8 cellular contexts compared by ENCODE assay signal in genomic region chr1:234971586-234972297, GRCh38.
DNase-seq lines count a peak whose midpoint lies in the region; ATAC-seq and TF ChIP-seq lines count a peak whose summit lies in the region.

No MANE protein-coding gene starts in this region.

- no peak overlapping the region for H2BK15ac ChIP-seq in neuronal stem cell (ENCODE audit: low read length)

- peak overlapping the region; percentile 14 to 94 (median 87) for H3K27ac Mint-ChIP-seq in CD4-positive, alpha-beta memory T cell
- H3K27ac Mint-ChIP-seq in central memory CD8-positive, alpha-beta T cell (ENCODE audit: low read depth), result peak overlapping the region; percentile 56

- H3K4me3 Mint-ChIP-seq in CD4-positive, alpha-beta memory T cell, result peak overlapping the region in 7 of 8 donors; percentile 19 to 60 (median 51)
- H3K4me3 Mint-ChIP-seq in central memory CD8-positive, alpha-beta T cell, result peak overlapping the region; percentile 60

- H3K9me3 ChIP-seq in CD4-positive, alpha-beta memory T cell (ENCODE audit: control insufficient read depth in 1 of 2, low read length in 2 of 2), result no peaks in the 10 kb centered on the region
- H3K9me3 ChIP-seq in neuronal stem cell (replicated peaks in 1 of 2; ENCODE audit: control insufficient read depth in 2 of 2, insufficient read depth in 1 of 2, low read depth in 1 of 2, low read length in 2 of 2), result no peaks in the 10 kb centered on the region
- H3K9me3 ChIP-seq in A673 (ENCODE audit: low read depth, low read length, poor library complexity, severe bottlenecking), result no peaks in the 10 kb centered on the region

- intact Hi-C loops in CD4-positive, alpha-beta memory T cell (cut with micrococcal nuclease), result no loop called here
- intact Hi-C loops in A673 (cut with micrococcal nuclease; ENCODE audit: unreplicated experiment), result no loop called here

- H3K36me3 ChIP-seq in CD4-positive, alpha-beta memory T cell (ENCODE audit: insufficient read depth, low read length), result no peaks in the 10 kb centered on the region
- H3K36me3 ChIP-seq in neuronal stem cell (replicated peaks in 1 of 2; ENCODE audit: control insufficient read depth in 2 of 2, insufficient read depth in 2 of 2, low read length in 2 of 2) (no peaks in the 10 kb centered on the region), A673 (ENCODE audit: insufficient read depth, low read length, poor library complexity, severe bottlenecking) (no peaks in the 10 kb centered on the region)

- H3K36me3 Mint-ChIP-seq in CD4-positive, alpha-beta memory T cell, result no peaks in the 10 kb centered on the region
- H3K36me3 Mint-ChIP-seq in central memory CD8-positive, alpha-beta T cell (ENCODE audit: insufficient read depth), result peaks cover 7% of the 10 kb centered on the region

- H2AFZ ChIP-seq in neuronal stem cell (ENCODE audit: low read length), result no peak overlapping the region

- H3K27me3 Mint-ChIP-seq in CD4-positive, alpha-beta memory T cell, result no peaks in the 10 kb centered on the region
- peaks cover 8% of the 10 kb centered on the region for H3K27me3 Mint-ChIP-seq in central memory CD8-positive, alpha-beta T cell

- peaks cover 57% of the 10 kb centered on the region for H3K4me1 ChIP-seq in CD4-positive, alpha-beta memory T cell (ENCODE audit: insufficient read depth, low read length)
- peaks cover 29 to 34% of the 10 kb centered on the region in 2 donors for H3K4me1 ChIP-seq in neuronal stem cell (ENCODE audit: control insufficient read depth in 2 of 2, insufficient read depth in 1 of 2, low read depth in 1 of 2, low read length in 2 of 2)
- H3K4me1 ChIP-seq in A673 (ENCODE audit: insufficient read depth, low read length, poor library complexity, severe bottlenecking), result peaks cover 9% of the 10 kb centered on the region

- H3K4me3 ChIP-seq in CD4-positive, alpha-beta memory T cell (ENCODE audit: low read length in 2 of 2), result peak overlapping the region in 1 of 2 donors; percentile 6
- no peak overlapping the region for H3K4me3 ChIP-seq in neuronal stem cell (ENCODE audit: low read length in 2 of 2)
- H3K4me3 ChIP-seq in A673 (ENCODE audit: low read depth, low read length, poor library complexity, severe bottlenecking), result no peak overlapping the region

- no peak overlapping the region for H2BK12ac ChIP-seq in neuronal stem cell (ENCODE audit: low read length)

- no peak overlapping the region for H3K18ac ChIP-seq in neuronal stem cell (ENCODE audit: low read length)

- no peak overlapping the region for H4K8ac ChIP-seq in neuronal stem cell (ENCODE audit: low read depth, low read length)

- no peak overlapping the region for H3K23ac ChIP-seq in neuronal stem cell (ENCODE audit: low read depth, low read length, poor library complexity)

- H2BK120ac ChIP-seq in neuronal stem cell (ENCODE audit: low read depth, low read length), result no peak overlapping the region

- no peak overlapping the region for H3K4me2 ChIP-seq in neuronal stem cell (ENCODE audit: insufficient read depth, low read length, poor library complexity, severe bottlenecking)

- no peak overlapping the region for H3K4ac ChIP-seq in neuronal stem cell (ENCODE audit: low read length)

- H2AK5ac ChIP-seq in neuronal stem cell (ENCODE audit: low read depth, low read length), result no peak overlapping the region

- ATAC-seq in HG03135 (IDR thresholded peaks at IDR 0.05; ENCODE audit: unreplicated experiment), result peak; percentile 31
- peak; percentile 47 for ATAC-seq in central memory CD8-positive, alpha-beta T cell (replicated peaks; ENCODE audit: extremely low read depth, poor library complexity, severe bottlenecking)

- no peaks in the 10 kb centered on the region for H3K9me3 Mint-ChIP-seq in CD4-positive, alpha-beta memory T cell
- no peaks in the 10 kb centered on the region for H3K9me3 Mint-ChIP-seq in central memory CD8-positive, alpha-beta T cell

- BruUV-seq in A673 (replicated peaks; lab: Mats Ljungman, UMichigan), result no TSS peak

- CTCF ChIA-PET in CD4-positive, alpha-beta memory T cell (lab: Charles Lee; ENCODE audit: partially characterized antibody), result interaction anchor here (1.1 to 1.7 kb wide), 2 partner anchors 9 to 17 kb away, joined by 3 read pairs; no protein-coding TSS in a partner anchor
- CTCF ChIA-PET in A673 (lab: Charles Lee), result no interaction called here

- DNase-seq in CD4-positive, alpha-beta memory T cell, result peak in 1 of 5 donors; percentile 18
- DNase-seq in central memory CD8-positive, alpha-beta T cell (ENCODE audit: low spot score in 2 of 2), result no peak
- DNase-seq in neuronal stem cell (ENCODE audit: low spot score) (no peak), A673 (ENCODE audit: low spot score) (no peak), anterior cingulate cortex (lab: John Stamatoyannopoulos, UW) (no peak), HPDE6-E6E7 (ENCODE audit: extremely low spot score) (no peak)
- DNase-seq in stimulated activated CD4-positive, alpha-beta T cell treated with anti-CD3 and anti-CD28 coated beads, Interleukin-2, amount 100 ng/mL, for 48 hours, result no peak

- H3K14ac ChIP-seq in neuronal stem cell (ENCODE audit: low read length), result no peak overlapping the region

- no peaks in the 10 kb centered on the region for H3K79me1 ChIP-seq in neuronal stem cell (ENCODE audit: low read depth, low read length)

- peaks cover 24 to 70% (median 44%) of the 10 kb centered on the region in 4 donors for H3K4me1 Mint-ChIP-seq in CD4-positive, alpha-beta memory T cell
- peaks cover 37% of the 10 kb centered on the region for H3K4me1 Mint-ChIP-seq in central memory CD8-positive, alpha-beta T cell

- WGBS in neuronal stem cell (ENCODE audit: extremely low coverage in 2 of 2, insufficient read length in 2 of 2, insufficient replicate concordance in 1 of 2), 2 donors, result no CpG with 5 or more reads among the region's 9 CpGs

- H4K91ac ChIP-seq in neuronal stem cell (ENCODE audit: low read depth, low read length, poor library complexity), result no peak overlapping the region

- H3K9ac ChIP-seq in neuronal stem cell (ENCODE audit: low read depth, low read length, poor library complexity), result no peak overlapping the region

- TF ChIP-seq CTCF in A673 (conservative IDR thresholded peaks at IDR 0.05; ENCODE audit: low read depth, low read length), result no peak

- H2BK5ac ChIP-seq in neuronal stem cell (ENCODE audit: low read length), result no peak overlapping the region

- H3K27ac ChIP-seq in CD4-positive, alpha-beta memory T cell (ENCODE audit: low read depth, low read length), result peak overlapping the region; percentile 27
- H3K27ac ChIP-seq in neuronal stem cell (replicated peaks; ENCODE audit: low read length), result peak overlapping the region; percentile 41
- no peak overlapping the region for H3K27ac ChIP-seq in A673 (ENCODE audit: low read depth, low read length, poor library complexity, severe bottlenecking)

- POLR2A ChIA-PET in CD4-positive, alpha-beta memory T cell (lab: Charles Lee; ENCODE audit: partially characterized antibody), result interaction anchor here (0.9 to 4.2 kb wide), 10 partner anchors 8 to 368 kb away, joined by 3 to 23 read pairs (median 4); no protein-coding TSS in a partner anchor
- POLR2A ChIA-PET in A673 (lab: Charles Lee; ENCODE audit: low non-redundant PET), result no interaction called here

- H3K27me3 ChIP-seq in CD4-positive, alpha-beta memory T cell (ENCODE audit: insufficient read depth, low read length), result no peaks in the 10 kb centered on the region
- H3K27me3 ChIP-seq in neuronal stem cell (ENCODE audit: control insufficient read depth in 3 of 3, insufficient read depth in 3 of 3, low read depth in 1 of 3, low read length in 3 of 3) (no peaks in the 10 kb centered on the region), A673 (replicated peaks; ENCODE audit: insufficient read depth, low read depth, low read length, poor library complexity) (no peaks in the 10 kb centered on the region)
